Comparison of ENCODE assay signal across 8 cellular contexts in the genomic region with DNA sequence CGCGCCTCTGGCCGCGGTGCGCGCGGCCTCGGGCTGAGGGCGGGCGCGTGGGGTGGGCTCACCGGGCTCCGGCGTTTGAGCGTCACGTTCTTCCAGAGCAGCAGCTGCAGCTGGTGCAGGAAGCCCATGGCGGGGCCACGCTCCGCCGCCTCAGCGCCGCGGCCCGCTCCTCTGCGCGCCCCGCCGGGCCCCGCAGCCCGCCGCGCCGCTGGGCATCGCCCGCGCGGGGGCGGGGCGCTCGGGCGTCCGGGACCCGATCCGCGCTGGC. TPM values are rescaled to one million over a fixed set of nuclear protein-coding genes. Genes with fewer than 3 reads are reported as not detected.
DNase-seq lines count a peak whose midpoint lies in the region; ATAC-seq and TF ChIP-seq lines count a peak whose summit lies in the region.

A gene with protein sequence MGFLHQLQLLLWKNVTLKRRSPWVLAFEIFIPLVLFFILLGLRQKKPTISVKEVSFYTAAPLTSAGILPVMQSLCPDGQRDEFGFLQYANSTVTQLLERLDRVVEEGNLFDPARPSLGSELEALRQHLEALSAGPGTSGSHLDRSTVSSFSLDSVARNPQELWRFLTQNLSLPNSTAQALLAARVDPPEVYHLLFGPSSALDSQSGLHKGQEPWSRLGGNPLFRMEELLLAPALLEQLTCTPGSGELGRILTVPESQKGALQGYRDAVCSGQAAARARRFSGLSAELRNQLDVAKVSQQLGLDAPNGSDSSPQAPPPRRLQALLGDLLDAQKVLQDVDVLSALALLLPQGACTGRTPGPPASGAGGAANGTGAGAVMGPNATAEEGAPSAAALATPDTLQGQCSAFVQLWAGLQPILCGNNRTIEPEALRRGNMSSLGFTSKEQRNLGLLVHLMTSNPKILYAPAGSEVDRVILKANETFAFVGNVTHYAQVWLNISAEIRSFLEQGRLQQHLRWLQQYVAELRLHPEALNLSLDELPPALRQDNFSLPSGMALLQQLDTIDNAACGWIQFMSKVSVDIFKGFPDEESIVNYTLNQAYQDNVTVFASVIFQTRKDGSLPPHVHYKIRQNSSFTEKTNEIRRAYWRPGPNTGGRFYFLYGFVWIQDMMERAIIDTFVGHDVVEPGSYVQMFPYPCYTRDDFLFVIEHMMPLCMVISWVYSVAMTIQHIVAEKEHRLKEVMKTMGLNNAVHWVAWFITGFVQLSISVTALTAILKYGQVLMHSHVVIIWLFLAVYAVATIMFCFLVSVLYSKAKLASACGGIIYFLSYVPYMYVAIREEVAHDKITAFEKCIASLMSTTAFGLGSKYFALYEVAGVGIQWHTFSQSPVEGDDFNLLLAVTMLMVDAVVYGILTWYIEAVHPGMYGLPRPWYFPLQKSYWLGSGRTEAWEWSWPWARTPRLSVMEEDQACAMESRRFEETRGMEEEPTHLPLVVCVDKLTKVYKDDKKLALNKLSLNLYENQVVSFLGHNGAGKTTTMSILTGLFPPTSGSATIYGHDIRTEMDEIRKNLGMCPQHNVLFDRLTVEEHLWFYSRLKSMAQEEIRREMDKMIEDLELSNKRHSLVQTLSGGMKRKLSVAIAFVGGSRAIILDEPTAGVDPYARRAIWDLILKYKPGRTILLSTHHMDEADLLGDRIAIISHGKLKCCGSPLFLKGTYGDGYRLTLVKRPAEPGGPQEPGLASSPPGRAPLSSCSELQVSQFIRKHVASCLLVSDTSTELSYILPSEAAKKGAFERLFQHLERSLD (N-terminal part only) (minus strand): TSS at position 225 of the 268 bp plus-strand sequence. CDS start 97 bp downstream, at position 128.

- TF ChIP-seq CTCF in adrenal gland (IDR thresholded peaks at IDR 0.05) = no peak

- peaks cover 6% of the 10 kb centered on the region for H3K36me3 Mint-ChIP-seq in stimulated activated effector memory CD8-positive, alpha-beta T cell treated with anti-CD3 and anti-CD28 coated beads, Interleukin-12 subunit alpha, Interleukin-12 subunit beta, amount 100 ng/mL, for 72 hours

- H3K4me3 ChIP-seq in adrenal gland (peak within 1 kb of the TSS in 2 of 4 donors; percentile 54 to 74), iPS-20b (ENCODE audit: low read length) (peak within 1 kb of the TSS; percentile 62)

- ATAC-seq in stimulated activated effector memory CD8-positive, alpha-beta T cell treated with anti-CD3 and anti-CD28 coated beads, Interleukin-12 subunit alpha, Interleukin-12 subunit beta, amount 100 ng/mL, for 72 hours = no peak
- ATAC-seq in GM21576 (IDR thresholded peaks at IDR 0.05; ENCODE audit: unreplicated experiment) = no peak
- no peak for ATAC-seq in HG02798 (IDR thresholded peaks at IDR 0.05; ENCODE audit: poor library complexity, unreplicated experiment)

- peak within 1 kb of the TSS; percentile 82 for H3K4me3 Mint-ChIP-seq in stimulated activated effector memory CD8-positive, alpha-beta T cell treated with anti-CD3 and anti-CD28 coated beads, Interleukin-12 subunit alpha, Interleukin-12 subunit beta, amount 100 ng/mL, for 72 hours

- intact Hi-C loops in T-helper 1 cell treated with Interleukin-12 subunit alpha and Interleukin-12 subunit beta and Interleukin-4 antibody, amounts not matched to agents 30 ng/mL and 1 ng/mL, for 36 hours (cut with micrococcal nuclease) = loop anchor here (2.0 to 10.0 kb wide), 2 partner anchors 43 to 127 kb away; a partner anchor contains a TSS
- intact Hi-C loops in adrenal gland (cut with DNase I) = loop anchor here in 1 of 2 donors (5.0 kb wide), 1 partner anchor 76 kb away; a partner anchor contains a TSS

- peak within 1 kb of the TSS; percentile 74 for H3K27ac Mint-ChIP-seq in stimulated activated effector memory CD8-positive, alpha-beta T cell treated with anti-CD3 and anti-CD28 coated beads, Interleukin-12 subunit alpha, Interleukin-12 subunit beta, amount 100 ng/mL, for 72 hours

- H3K27me3 ChIP-seq in adrenal gland = no peaks in the 10 kb centered on the region
- H3K27me3 ChIP-seq in iPS-20b (ENCODE audit: insufficient read depth, low read length) = peaks cover 25% of the 10 kb centered on the region

- no peak for TF ChIP-seq POLR2A in adrenal gland (IDR thresholded peaks at IDR 0.05)

- H3K9me3 ChIP-seq in adrenal gland (replicated peaks in 1 of 3) (no peaks in the 10 kb centered on the region), iPS-20b (ENCODE audit: insufficient read depth, low read depth, low read length) (no peaks in the 10 kb centered on the region)

- H3K4me1 ChIP-seq in adrenal gland (replicated peaks in 1 of 2) = peaks cover 9 to 30% of the 10 kb centered on the region in 2 donors
- no peaks in the 10 kb centered on the region for H3K4me1 ChIP-seq in iPS-20b (ENCODE audit: insufficient read depth, low read length)

- H3K27ac ChIP-seq in adrenal gland (peak within 1 kb of the TSS in 2 of 5 donors; percentile 6 to 54), iPS-20b (ENCODE audit: low read length) (no peak within 1 kb of the TSS)

- H3K4me1 Mint-ChIP-seq in stimulated activated effector memory CD8-positive, alpha-beta T cell treated with anti-CD3 and anti-CD28 coated beads, Interleukin-12 subunit alpha, Interleukin-12 subunit beta, amount 100 ng/mL, for 72 hours = peaks cover 57% of the 10 kb centered on the region

- no peaks in the 10 kb centered on the region for H3K9me3 Mint-ChIP-seq in stimulated activated effector memory CD8-positive, alpha-beta T cell treated with anti-CD3 and anti-CD28 coated beads, Interleukin-12 subunit alpha, Interleukin-12 subunit beta, amount 100 ng/mL, for 72 hours

- WGBS in adrenal gland, 4 donors = 0 to 1% methylated on average over 42 of the region's 45 CpGs; no CpG with 5 or more reads in 2 of the 4 donors

- no peak for DNase-seq in T-helper 1 cell
- DNase-seq in adrenal gland = no peak
- DNase-seq in stimulated activated effector memory CD8-positive, alpha-beta T cell treated with anti-CD3 and anti-CD28 coated beads, Interleukin-12 subunit alpha, Interleukin-12 subunit beta, amount 100 ng/mL, for 72 hours (ENCODE audit: low spot score in 2 of 2) = no peak
- DNase-seq in COLO829 (ENCODE audit: low spot score) = no peak

- H3K36me3 ChIP-seq in adrenal gland (replicated peaks in 1 of 2) (no peaks in the 10 kb centered on the region), iPS-20b (ENCODE audit: insufficient read depth, low read depth, low read length) (no peaks in the 10 kb centered on the region)

- no peak within 1 kb of the TSS for H3K9ac ChIP-seq in iPS-20b (ENCODE audit: low read depth, low read length)

RNA-seq across cellular contexts. Expression of the gene that starts here (rescaled TPM):
- 30.0 and 33.9 TPM in 2 replicates for total RNA-seq in T-helper 1 cell treated with Interleukin-12 subunit alpha and Interleukin-12 subunit beta and Interleukin-4 antibody, amounts not matched to agents 30 ng/mL and 1 ng/mL, for 36 hours
- total RNA-seq in adrenal gland = 10 to 100 TPM; 25.2 to 54.4 (median 31.5) TPM
- polyA plus RNA-seq in adrenal gland = 100 to 1,000 TPM in 1 of 3 donors, 10 to 100 TPM in 2; 13.6 to 150 (median 69.8) TPM
